Comparison of ENCODE assay signal across 9 cellular contexts in genomic region chr10:72329290-72330058, GRCh38. TPM values are rescaled to one million over a fixed set of nuclear protein-coding genes. Genes with fewer than 3 reads are reported as not detected.
DNase-seq lines count a peak whose midpoint lies in the region; ATAC-seq and TF ChIP-seq lines count a peak whose summit lies in the region.
"Had no signal": no experiment of that assay in that cellular context is flagged by ENCODE, and none has a peak within 500 bp of the region (broad histone marks: within the 10 kb centered on the region; RNA-seq: fewer than 3 reads in every experiment).

No MANE protein-coding gene starts in this region.

- TF ChIP-seq POLR2A in testis (IDR thresholded peaks at IDR 0.05), result no peak

- POLR2A ChIA-PET in activated CD8-positive, alpha-beta T cell treated with anti-CD3 and anti-CD28 coated beads, Interleukin-2, amount 10 ng/mL, durations not matched to agents 7 days and 5 days (lab: Charles Lee), result interaction anchor here (1.0 to 10.4 kb wide), 6 partner anchors 9 to 241 kb away, joined by 3 to 119 read pairs (median 5); partner anchors contain the start of genes DDIT4 and SPOCK2

- CTCF ChIA-PET in activated CD8-positive, alpha-beta T cell treated with anti-CD3 and anti-CD28 coated beads, Interleukin-2, amount 10 ng/mL, durations not matched to agents 7 days and 5 days (lab: Charles Lee), result interaction anchor here (1.0 to 5.2 kb wide), 7 partner anchors 9 to 204 kb away, joined by 3 to 106 read pairs (median 5); partner anchors contain the start of gene DDIT4

- no peak for ATAC-seq in activated T-cell treated with anti-CD3 and anti-CD28 coated beads, Interleukin-2, amount 50 U/mL, for 4 hours
- no peak for ATAC-seq in activated CD8-positive, alpha-beta T cell treated with anti-CD3 and anti-CD28 coated beads, Interleukin-2, amount 10 ng/mL, durations not matched to agents 7 days and 5 days
- ATAC-seq in left lung (no peak), GM21515 (IDR thresholded peaks at IDR 0.05; ENCODE audit: unreplicated experiment) (no peak)

- H3K9me3 Mint-ChIP-seq in activated T-cell treated with anti-CD3 and anti-CD28 coated beads, Interleukin-2, amount 50 U/mL, for 4 hours, result no peaks in the 10 kb centered on the region
- peaks cover 3% of the 10 kb centered on the region for H3K9me3 Mint-ChIP-seq in activated CD8-positive, alpha-beta T cell treated with anti-CD3 and anti-CD28 coated beads, Interleukin-2, amount 10 ng/mL, durations not matched to agents 7 days and 5 days (ENCODE audit: insufficient read depth)

- H3K27ac Mint-ChIP-seq in activated CD8-positive, alpha-beta T cell treated with anti-CD3 and anti-CD28 coated beads, Interleukin-2, amount 10 ng/mL, durations not matched to agents 7 days and 5 days, result peak overlapping the region; percentile 99

- peak overlapping the region; percentile 20 to 47 for H3K27ac ChIP-seq in left lung
- peak overlapping the region; percentile 74 to 83 for H3K27ac ChIP-seq in testis

- intact Hi-C loops in left lung (cut with DNase I) (loop anchor here in 1 of 2 donors (10.0 kb wide), 3 partner anchors 55 to 365 kb away; partner anchors contain the start of genes CHST3 and DDIT4), testis (cut with DNase I; ENCODE audit: low total_unique reads) (loop anchor here (10.0 kb wide), 4 partner anchors 55 to 435 kb away; partner anchors contain the start of genes CHST3 and DDIT4)

- peak; percentile 57 to 65 for DNase-seq in activated T-cell treated with anti-CD3 and anti-CD28 coated beads, Interleukin-2, amount 50 U/mL, for 48 hours
- DNase-seq in activated T-cell treated with anti-CD3 and anti-CD28 coated beads, Interleukin-2, amount 50 U/mL, for 4 hours, result no peak
- DNase-seq in activated CD8-positive, alpha-beta T cell treated with anti-CD3 and anti-CD28 coated beads, Interleukin-2, amount 10 ng/mL, durations not matched to agents 7 days and 5 days, result peak; percentile 35
- DNase-seq in left lung (no peak), testis (peak; percentile 77), GM03348 (ENCODE audit: low spot score) (no peak), SHP77 treated with DMSO at 0.1 percent for 48 hours (lab: John Stamatoyannopoulos, UW) (no peak)
- DNase-seq: NCI-H446 treated with DMSO at 0.1 percent for 48 hours had no signal

- no peaks in the 10 kb centered on the region for H3K27me3 Mint-ChIP-seq in activated T-cell treated with anti-CD3 and anti-CD28 coated beads, Interleukin-2, amount 50 U/mL, for 4 hours (ENCODE audit: low read depth)
- H3K27me3 Mint-ChIP-seq in activated CD8-positive, alpha-beta T cell treated with anti-CD3 and anti-CD28 coated beads, Interleukin-2, amount 10 ng/mL, durations not matched to agents 7 days and 5 days (ENCODE audit: low read depth), result no peaks in the 10 kb centered on the region

- TF ChIP-seq CTCF in left lung (IDR thresholded peaks at IDR 0.05), result no peak
- TF ChIP-seq CTCF in testis (IDR thresholded peaks at IDR 0.05), result no peak

- H3K36me3 ChIP-seq in left lung, result peaks cover 0 to 6% of the 10 kb centered on the region in 2 donors
- H3K36me3 ChIP-seq in testis (ENCODE audit: low read depth, missing control alignments), result no peaks in the 10 kb centered on the region

- H3K4me3 ChIP-seq in left lung, result no peak overlapping the region
- no peak overlapping the region for H3K4me3 ChIP-seq in testis

- H3K4me1 ChIP-seq in left lung (peaks cover 55 to 99% of the 10 kb centered on the region in 2 donors), testis (peaks cover 80% of the 10 kb centered on the region)

- H3K36me3 Mint-ChIP-seq in activated T-cell treated with anti-CD3 and anti-CD28 coated beads, Interleukin-2, amount 50 U/mL, for 4 hours (ENCODE audit: insufficient read depth), result peaks cover 1% of the 10 kb centered on the region
- peaks cover 40% of the 10 kb centered on the region for H3K36me3 Mint-ChIP-seq in activated CD8-positive, alpha-beta T cell treated with anti-CD3 and anti-CD28 coated beads, Interleukin-2, amount 10 ng/mL, durations not matched to agents 7 days and 5 days (ENCODE audit: low read depth)

- H3K9me3 ChIP-seq in left lung, result no peaks in the 10 kb centered on the region
- H3K9me3 ChIP-seq in testis, result no peaks in the 10 kb centered on the region

- peaks cover 79% of the 10 kb centered on the region for H3K4me1 Mint-ChIP-seq in activated T-cell treated with anti-CD3 and anti-CD28 coated beads, Interleukin-2, amount 50 U/mL, for 4 hours (ENCODE audit: low read depth)
- peaks cover 85% of the 10 kb centered on the region for H3K4me1 Mint-ChIP-seq in activated CD8-positive, alpha-beta T cell treated with anti-CD3 and anti-CD28 coated beads, Interleukin-2, amount 10 ng/mL, durations not matched to agents 7 days and 5 days (ENCODE audit: low read depth)

- 43 to 70% methylated on average over 7 to 11 of the region's 11 CpGs for WGBS in testis, 2 donors

- no peak overlapping the region for H3K4me3 Mint-ChIP-seq in activated T-cell treated with anti-CD3 and anti-CD28 coated beads, Interleukin-2, amount 50 U/mL, for 4 hours
- peak overlapping the region; percentile 64 for H3K4me3 Mint-ChIP-seq in activated CD8-positive, alpha-beta T cell treated with anti-CD3 and anti-CD28 coated beads, Interleukin-2, amount 10 ng/mL, durations not matched to agents 7 days and 5 days

- H3K27me3 ChIP-seq in left lung (no peaks in the 10 kb centered on the region), testis (no peaks in the 10 kb centered on the region)

RNA-seq across cellular contexts. Expression of gene DNAJB12, which starts 25.2 kb away (rescaled TPM):
- 10 to 100 TPM; 32.6 to 39.4 (median 35.4) TPM for total RNA-seq in activated T-cell treated with anti-CD3 and anti-CD28 coated beads, Interleukin-2, amount 50 U/mL, for 4 hours
- total RNA-seq in activated CD8-positive, alpha-beta T cell treated with anti-CD3 and anti-CD28 coated beads, Interleukin-2, amount 10 ng/mL, durations not matched to agents 7 days and 5 days, result 10 to 100 TPM; 26.4 to 29.7 TPM
- total RNA-seq in left lung (10 to 100 TPM; 30.9 to 38.9 TPM), testis (10 to 100 TPM; 50.3 to 57.6 TPM)
- polyA plus RNA-seq in testis (ENCODE audit: insufficient read depth, low read depth, low replicate concordance), result 52.4 TPM

RNA-seq across cellular contexts. Expression of gene DDIT4, which starts 55.8 kb away (rescaled TPM):
- total RNA-seq in activated T-cell treated with anti-CD3 and anti-CD28 coated beads, Interleukin-2, amount 50 U/mL, for 4 hours, result 100 to 1,000 TPM; 240 to 268 (median 263) TPM
- total RNA-seq in activated CD8-positive, alpha-beta T cell treated with anti-CD3 and anti-CD28 coated beads, Interleukin-2, amount 10 ng/mL, durations not matched to agents 7 days and 5 days, result 100 to 1,000 TPM; 382 to 384 TPM
- total RNA-seq in left lung (10 to 100 TPM; 40.7 to 73.8 TPM), testis (10 to 100 TPM; 69.6 to 94.3 TPM)
- 46.6 TPM for polyA plus RNA-seq in testis (ENCODE audit: insufficient read depth, low read depth, low replicate concordance)

Comparison
In these comparisons a context has a peak if more than half of its experiments do, and no peak if none do; other contexts are left out.
1. DNase-seq: peak in activated T-cell treated with anti-CD3 and anti-CD28 coated beads, Interleukin-2, amount 50 U/mL, for 48 hours (2 of 2), activated CD8-positive, alpha-beta T cell treated with anti-CD3 and anti-CD28 coated beads, Interleukin-2, amount 10 ng/mL, durations not matched to agents 7 days and 5 days (single experiment) and testis (single experiment); none in activated T-cell treated with anti-CD3 and anti-CD28 coated beads, Interleukin-2, amount 50 U/mL, for 4 hours (single experiment), left lung (0 of 2), GM03348 (single experiment) and SHP77 treated with DMSO at 0.1 percent for 48 hours (single experiment).